Comparison of ENCODE assay signal across 8 cellular contexts in the genomic region with DNA sequence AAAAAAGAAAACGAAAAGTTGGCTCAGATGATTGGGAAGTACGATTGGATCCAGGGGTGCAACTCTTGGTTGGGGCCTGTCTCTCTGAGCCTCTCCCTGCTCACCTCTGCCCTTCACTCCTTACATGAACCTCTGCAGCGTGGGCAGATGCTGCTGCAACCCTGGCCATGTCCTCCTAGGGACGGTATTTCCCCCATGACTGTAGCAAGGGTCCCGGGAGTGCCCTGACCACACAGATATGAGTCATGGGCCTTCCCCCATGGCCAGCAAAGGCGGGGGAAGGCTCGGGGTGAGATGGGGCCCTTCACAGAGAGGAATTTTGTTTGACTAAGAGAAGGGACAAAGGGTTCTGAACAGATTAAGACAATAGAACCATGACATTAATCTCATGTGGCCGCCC.
A peak's percentile ranks its signal among the peaks of the same experiment; 100 is the strongest.
DNase-seq lines count a peak whose midpoint lies in the region; ATAC-seq and TF ChIP-seq lines count a peak whose summit lies in the region.

No MANE protein-coding gene starts in this region.

- peak overlapping the region; percentile 59 for H3K4me3 Mint-ChIP-seq in activated CD4-positive, alpha-beta T cell treated with anti-CD3 and anti-CD28 coated beads, Interleukin-2, amount 10 ng/mL, durations not matched to agents 24 days and 14 days
- H3K4me3 Mint-ChIP-seq in mesothelial cell of epicardium, result no peak overlapping the region

- in situ Hi-C loops in transverse colon (cut with MboI; ENCODE audit: low pct_ligation_motif_present in 1 of 4, low pct_unique_long_range_greater_than_20kb in 1 of 4, low sequenced_read_pairs in 3 of 4), result no loop called here

- H3K27me3 ChIP-seq in transverse colon, result no peaks in the 10 kb centered on the region

- peaks cover 74% of the 10 kb centered on the region for H3K4me1 Mint-ChIP-seq in activated CD4-positive, alpha-beta T cell treated with anti-CD3 and anti-CD28 coated beads, Interleukin-2, amount 10 ng/mL, durations not matched to agents 24 days and 14 days
- peaks cover 2% of the 10 kb centered on the region for H3K4me1 Mint-ChIP-seq in mesothelial cell of epicardium

- WGBS in transverse colon (ENCODE audit: low coverage in 1 of 2), 2 donors, result 65 to 68% methylated on average over 3 to 8 of the region's 8 CpGs

- H3K36me3 ChIP-seq in transverse colon, result no peaks in the 10 kb centered on the region

- no peaks in the 10 kb centered on the region for H3K9me3 ChIP-seq in transverse colon

- H3K36me3 Mint-ChIP-seq in activated CD4-positive, alpha-beta T cell treated with anti-CD3 and anti-CD28 coated beads, Interleukin-2, amount 10 ng/mL, durations not matched to agents 24 days and 14 days (ENCODE audit: low read depth), result peaks cover 60% of the 10 kb centered on the region
- H3K36me3 Mint-ChIP-seq in mesothelial cell of epicardium, result peaks cover 10% of the 10 kb centered on the region

- TF ChIP-seq CTCF in mesothelial cell of epicardium (IDR thresholded peaks at IDR 0.05; ENCODE audit: unreplicated experiment) (no peak), transverse colon (IDR thresholded peaks at IDR 0.05) (no peak)

- no peaks in the 10 kb centered on the region for H3K9me3 Mint-ChIP-seq in activated CD4-positive, alpha-beta T cell treated with anti-CD3 and anti-CD28 coated beads, Interleukin-2, amount 10 ng/mL, durations not matched to agents 24 days and 14 days
- H3K9me3 Mint-ChIP-seq in mesothelial cell of epicardium, result no peaks in the 10 kb centered on the region

- TF ChIP-seq POLR2A in transverse colon (IDR thresholded peaks at IDR 0.05), result no peak

- peak overlapping the region; percentile 84 for H3K27ac Mint-ChIP-seq in activated CD4-positive, alpha-beta T cell treated with anti-CD3 and anti-CD28 coated beads, Interleukin-2, amount 10 ng/mL, durations not matched to agents 24 days and 14 days
- H3K27ac Mint-ChIP-seq in mesothelial cell of epicardium, result no peak overlapping the region

- no peak for TF ChIP-seq EP300 in transverse colon (IDR thresholded peaks at IDR 0.05; ENCODE audit: low read depth)

- H3K4me1 ChIP-seq in transverse colon, result peaks cover 8 to 26% (median 16%) of the 10 kb centered on the region in 4 donors

- no peaks in the 10 kb centered on the region for H3K27me3 Mint-ChIP-seq in activated CD4-positive, alpha-beta T cell treated with anti-CD3 and anti-CD28 coated beads, Interleukin-2, amount 10 ng/mL, durations not matched to agents 24 days and 14 days
- no peaks in the 10 kb centered on the region for H3K27me3 Mint-ChIP-seq in mesothelial cell of epicardium (ENCODE audit: low read depth)

- no peak overlapping the region for H3K4me3 ChIP-seq in transverse colon

- DNase-seq in AG08396 (ENCODE audit: low spot score) (peak; percentile 74), GM19240 (ENCODE audit: insufficient read length, low spot score) (peak; percentile 87), fibroblast of the conjunctiva (ENCODE audit: low read depth) (peak; percentile 14), mesothelial cell of epicardium (ENCODE audit: low spot score in 2 of 2, unreplicated experiment in 2 of 2) (no peak), transverse colon (no peak)
- peak; percentile 78 for DNase-seq in activated CD4-positive, alpha-beta T cell treated with anti-CD3 and anti-CD28 coated beads, Interleukin-2, amount 10 ng/mL, durations not matched to agents 24 days and 14 days
- DNase-seq in stimulated activated CD4-positive, alpha-beta T cell treated with anti-CD3 and anti-CD28 coated beads, TNF-alpha, amount 100 ng/mL, for 4 hours (ENCODE audit: low read depth in 3 of 3), result peak in 2 of 3 experiments; percentile 35 to 40

- ATAC-seq in HG03159 (IDR thresholded peaks at IDR 0.05; ENCODE audit: unreplicated experiment), result peak; percentile 84

- H3K27ac ChIP-seq in transverse colon, result no peak overlapping the region

- intact Hi-C loops in activated CD4-positive, alpha-beta T cell treated with anti-CD3 and anti-CD28 coated beads, Interleukin-2, amount 10 ng/mL, durations not matched to agents 24 days and 14 days (cut with micrococcal nuclease), result loop anchor here (1.0 to 5.0 kb wide), 5 partner anchors 17 to 126 kb away; no protein-coding TSS in a partner anchor
- intact Hi-C loops in transverse colon (cut with DNase I; ENCODE audit: low total_unique reads), result no loop called here

Comparison
In these comparisons a context has a peak if more than half of its experiments do, and no peak if none do; other contexts are left out.
1. DNase-seq: peak in AG08396 (single experiment), GM19240 (single experiment), activated CD4-positive, alpha-beta T cell treated with anti-CD3 and anti-CD28 coated beads, Interleukin-2, amount 10 ng/mL, durations not matched to agents 24 days and 14 days (single experiment), fibroblast of the conjunctiva (single experiment) and stimulated activated CD4-positive, alpha-beta T cell treated with anti-CD3 and anti-CD28 coated beads, TNF-alpha, amount 100 ng/mL, for 4 hours (2 of 3); none in mesothelial cell of epicardium (0 of 2) and transverse colon (single experiment).